1 cellular context compared by ENCODE assay signal in the genomic region with DNA sequence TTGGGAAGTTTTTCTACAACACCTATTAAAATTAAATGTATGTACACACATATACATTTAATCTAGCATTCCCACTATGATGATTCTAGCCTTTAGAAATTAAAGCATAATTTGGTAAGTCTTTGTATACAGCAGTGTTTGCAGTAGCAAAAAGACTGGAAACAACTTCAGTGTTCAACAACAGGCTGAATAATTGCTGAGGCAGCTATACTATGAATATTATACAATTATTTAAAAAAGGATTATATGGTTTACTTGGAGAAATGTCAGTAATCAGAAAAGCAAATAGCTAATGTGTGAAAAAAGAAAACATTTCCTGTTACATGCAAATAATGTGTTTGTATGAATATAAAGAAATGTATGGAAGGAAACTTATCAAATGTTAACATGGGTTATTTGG.
TF ChIP-seq lines count a peak whose summit lies in the region.

No MANE protein-coding gene starts in this region.

TF ChIP-seq in A549, 52 proteins besides CTCF, POLR2A, EP300 and RAD21:
- TF ChIP-seq NFE2L2 (conservative IDR thresholded peaks at IDR 0.05; ENCODE audit: low read length) (no peak), MAFK (IDR thresholded peaks at IDR 0.05; ENCODE audit: partially characterized antibody) (peak; percentile 84), CEBPB (IDR thresholded peaks at IDR 0.05) (no peak), POLR2AphosphoS2 (conservative IDR thresholded peaks at IDR 0.05; ENCODE audit: low read length) (no peak), TFCP2L1 (CRISPR knock-in tag; IDR thresholded peaks at IDR 0.05) (no peak)
- TF ChIP-seq, protein P1, sequence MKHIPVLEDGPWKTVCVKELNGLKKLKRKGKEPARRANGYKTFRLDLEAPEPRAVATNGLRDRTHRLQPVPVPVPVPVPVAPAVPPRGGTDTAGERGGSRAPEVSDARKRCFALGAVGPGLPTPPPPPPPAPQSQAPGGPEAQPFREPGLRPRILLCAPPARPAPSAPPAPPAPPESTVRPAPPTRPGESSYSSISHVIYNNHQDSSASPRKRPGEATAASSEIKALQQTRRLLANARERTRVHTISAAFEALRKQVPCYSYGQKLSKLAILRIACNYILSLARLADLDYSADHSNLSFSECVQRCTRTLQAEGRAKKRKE (CRISPR knock-in tag; IDR thresholded peaks at IDR 0.05; ENCODE audit: low read depth) = no peak
